ENCODE assay signal across 1 cellular context in the genomic region with DNA sequence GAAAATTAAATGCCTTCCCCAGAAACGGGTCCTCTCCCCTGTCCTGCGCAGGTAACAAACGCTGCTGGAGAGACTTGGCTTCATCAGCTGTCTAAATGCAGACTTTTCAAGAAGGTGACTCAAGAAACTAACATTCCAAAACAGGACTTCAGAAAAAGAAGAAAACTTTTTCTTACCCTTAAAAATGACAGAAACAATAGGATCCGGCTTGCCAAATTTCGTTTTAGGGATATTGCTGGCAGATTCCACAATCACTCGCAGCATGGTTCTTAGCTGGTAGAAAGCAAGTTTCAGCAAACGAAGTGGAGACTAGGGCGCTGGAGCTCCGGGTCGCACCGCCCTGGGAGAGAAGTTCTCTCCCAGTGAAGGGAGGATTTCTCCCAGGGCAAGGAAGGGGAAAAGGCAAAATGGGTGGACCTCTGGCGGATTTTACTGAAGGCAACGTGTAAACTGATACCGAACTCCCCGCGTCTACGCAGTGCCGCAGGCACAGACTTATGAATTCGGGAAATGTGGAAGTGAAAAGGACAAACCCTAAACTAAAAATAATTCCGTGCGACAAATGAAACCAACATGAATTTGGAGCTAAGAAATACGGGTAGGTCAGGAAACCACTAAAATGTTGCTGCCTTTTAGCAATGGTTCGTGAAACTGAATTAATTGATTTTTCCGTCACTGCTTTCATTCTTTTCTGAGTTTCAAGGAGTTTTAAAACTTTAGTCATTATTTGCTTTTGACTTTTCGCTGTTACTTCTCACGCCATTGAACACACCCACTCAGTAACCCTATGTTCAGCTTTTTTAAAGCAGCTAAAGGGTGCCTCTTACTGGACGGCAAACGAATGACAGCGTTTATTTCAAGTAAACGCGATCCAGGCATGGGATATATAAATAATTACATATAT.
TF ChIP-seq lines count a peak whose summit lies in the region.

A gene with protein sequence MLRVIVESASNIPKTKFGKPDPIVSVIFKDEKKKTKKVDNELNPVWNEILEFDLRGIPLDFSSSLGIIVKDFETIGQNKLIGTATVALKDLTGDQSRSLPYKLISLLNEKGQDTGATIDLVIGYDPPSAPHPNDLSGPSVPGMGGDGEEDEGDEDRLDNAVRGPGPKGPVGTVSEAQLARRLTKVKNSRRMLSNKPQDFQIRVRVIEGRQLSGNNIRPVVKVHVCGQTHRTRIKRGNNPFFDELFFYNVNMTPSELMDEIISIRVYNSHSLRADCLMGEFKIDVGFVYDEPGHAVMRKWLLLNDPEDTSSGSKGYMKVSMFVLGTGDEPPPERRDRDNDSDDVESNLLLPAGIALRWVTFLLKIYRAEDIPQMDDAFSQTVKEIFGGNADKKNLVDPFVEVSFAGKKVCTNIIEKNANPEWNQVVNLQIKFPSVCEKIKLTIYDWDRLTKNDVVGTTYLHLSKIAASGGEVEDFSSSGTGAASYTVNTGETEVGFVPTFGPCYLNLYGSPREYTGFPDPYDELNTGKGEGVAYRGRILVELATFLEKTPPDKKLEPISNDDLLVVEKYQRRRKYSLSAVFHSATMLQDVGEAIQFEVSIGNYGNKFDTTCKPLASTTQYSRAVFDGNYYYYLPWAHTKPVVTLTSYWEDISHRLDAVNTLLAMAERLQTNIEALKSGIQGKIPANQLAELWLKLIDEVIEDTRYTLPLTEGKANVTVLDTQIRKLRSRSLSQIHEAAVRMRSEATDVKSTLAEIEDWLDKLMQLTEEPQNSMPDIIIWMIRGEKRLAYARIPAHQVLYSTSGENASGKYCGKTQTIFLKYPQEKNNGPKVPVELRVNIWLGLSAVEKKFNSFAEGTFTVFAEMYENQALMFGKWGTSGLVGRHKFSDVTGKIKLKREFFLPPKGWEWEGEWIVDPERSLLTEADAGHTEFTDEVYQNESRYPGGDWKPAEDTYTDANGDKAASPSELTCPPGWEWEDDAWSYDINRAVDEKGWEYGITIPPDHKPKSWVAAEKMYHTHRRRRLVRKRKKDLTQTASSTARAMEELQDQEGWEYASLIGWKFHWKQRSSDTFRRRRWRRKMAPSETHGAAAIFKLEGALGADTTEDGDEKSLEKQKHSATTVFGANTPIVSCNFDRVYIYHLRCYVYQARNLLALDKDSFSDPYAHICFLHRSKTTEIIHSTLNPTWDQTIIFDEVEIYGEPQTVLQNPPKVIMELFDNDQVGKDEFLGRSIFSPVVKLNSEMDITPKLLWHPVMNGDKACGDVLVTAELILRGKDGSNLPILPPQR (N-terminal part only) (minus strand): TSS at position 404 of the 904 bp plus-strand sequence. CDS start 140 bp downstream, at position 264.

TF ChIP-seq in HEK293, 187 proteins besides CTCF, POLR2A, EP300 and RAD21 (continued from another document and continues in another):
- TF ChIP-seq, protein P1, sequence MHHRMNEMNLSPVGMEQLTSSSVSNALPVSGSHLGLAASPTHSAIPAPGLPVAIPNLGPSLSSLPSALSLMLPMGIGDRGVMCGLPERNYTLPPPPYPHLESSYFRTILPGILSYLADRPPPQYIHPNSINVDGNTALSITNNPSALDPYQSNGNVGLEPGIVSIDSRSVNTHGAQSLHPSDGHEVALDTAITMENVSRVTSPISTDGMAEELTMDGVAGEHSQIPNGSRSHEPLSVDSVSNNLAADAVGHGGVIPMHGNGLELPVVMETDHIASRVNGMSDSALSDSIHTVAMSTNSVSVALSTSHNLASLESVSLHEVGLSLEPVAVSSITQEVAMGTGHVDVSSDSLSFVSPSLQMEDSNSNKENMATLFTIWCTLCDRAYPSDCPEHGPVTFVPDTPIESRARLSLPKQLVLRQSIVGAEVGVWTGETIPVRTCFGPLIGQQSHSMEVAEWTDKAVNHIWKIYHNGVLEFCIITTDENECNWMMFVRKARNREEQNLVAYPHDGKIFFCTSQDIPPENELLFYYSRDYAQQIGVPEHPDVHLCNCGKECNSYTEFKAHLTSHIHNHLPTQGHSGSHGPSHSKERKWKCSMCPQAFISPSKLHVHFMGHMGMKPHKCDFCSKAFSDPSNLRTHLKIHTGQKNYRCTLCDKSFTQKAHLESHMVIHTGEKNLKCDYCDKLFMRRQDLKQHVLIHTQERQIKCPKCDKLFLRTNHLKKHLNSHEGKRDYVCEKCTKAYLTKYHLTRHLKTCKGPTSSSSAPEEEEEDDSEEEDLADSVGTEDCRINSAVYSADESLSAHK (tag by site-specific recombination; IDR thresholded peaks at IDR 0.05) = peak; percentile 67
- TF ChIP-seq SP2 (tag by site-specific recombination; IDR thresholded peaks at IDR 0.05) = 0 out of 2 replicates have a peak, but pooled peaks have one; percentile 10
- peak; percentile 74 for TF ChIP-seq ZBTB17 (tag by site-specific recombination; IDR thresholded peaks at IDR 0.05)
- no peak for TF ChIP-seq ZNF623 (tag by site-specific recombination; IDR thresholded peaks at IDR 0.05)
- peak; percentile 60; the same call in 1 of the 2 replicates for TF ChIP-seq ZBTB20 (tag by site-specific recombination; IDR thresholded peaks at IDR 0.05)
- peak; percentile 62; the same call in 1 of the 2 replicates for TF ChIP-seq TRIM28 (IDR thresholded peaks at IDR 0.05; ENCODE audit: borderline replicate concordance, low read length)
- peak; percentile 46 for TF ChIP-seq ZXDB (tag by site-specific recombination; IDR thresholded peaks at IDR 0.05)
- TF ChIP-seq, protein P2, sequence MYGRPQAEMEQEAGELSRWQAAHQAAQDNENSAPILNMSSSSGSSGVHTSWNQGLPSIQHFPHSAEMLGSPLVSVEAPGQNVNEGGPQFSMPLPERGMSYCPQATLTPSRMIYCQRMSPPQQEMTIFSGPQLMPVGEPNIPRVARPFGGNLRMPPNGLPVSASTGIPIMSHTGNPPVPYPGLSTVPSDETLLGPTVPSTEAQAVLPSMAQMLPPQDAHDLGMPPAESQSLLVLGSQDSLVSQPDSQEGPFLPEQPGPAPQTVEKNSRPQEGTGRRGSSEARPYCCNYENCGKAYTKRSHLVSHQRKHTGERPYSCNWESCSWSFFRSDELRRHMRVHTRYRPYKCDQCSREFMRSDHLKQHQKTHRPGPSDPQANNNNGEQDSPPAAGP (tag by site-specific recombination; IDR thresholded peaks at IDR 0.05) = 0 out of 2 replicates have a peak, but pooled peaks have one; percentile 26
- 0 out of 2 replicates have a peak, but pooled peaks have one; percentile 36 for TF ChIP-seq HOXD13 (CRISPR knock-in tag; IDR thresholded peaks at IDR 0.05; ENCODE audit: borderline replicate concordance)
- peak; percentile 34; the same call in 1 of the 2 replicates for TF ChIP-seq ZNF629 (tag by site-specific recombination; IDR thresholded peaks at IDR 0.05)
- no peak for TF ChIP-seq ZBTB48 (tag by site-specific recombination; IDR thresholded peaks at IDR 0.05)
- 0 out of 2 replicates have a peak, but pooled peaks have one; percentile 26 for TF ChIP-seq ZNF394 (tag by site-specific recombination; IDR thresholded peaks at IDR 0.05; ENCODE audit: borderline replicate concordance)
- 0 out of 2 replicates have a peak, but pooled peaks have one; percentile 24 for TF ChIP-seq ZNF10 (tag by site-specific recombination; IDR thresholded peaks at IDR 0.05)
- peak; percentile 46; the same call in 1 of the 2 replicates for TF ChIP-seq ZNF600 (tag by site-specific recombination; IDR thresholded peaks at IDR 0.05)
- peak; percentile 46; the same call in 1 of the 2 replicates for TF ChIP-seq EGR2 (tag by site-specific recombination; IDR thresholded peaks at IDR 0.05; ENCODE audit: low read depth)
- TF ChIP-seq FEZF1 (tag by site-specific recombination; IDR thresholded peaks at IDR 0.05) = peak; percentile 36
- TF ChIP-seq KLF10 (tag by site-specific recombination; IDR thresholded peaks at IDR 0.05) = peak; percentile 91
- peak; percentile 46 for TF ChIP-seq GLIS1 (tag by site-specific recombination; IDR thresholded peaks at IDR 0.05)
- TF ChIP-seq ZSCAN30 (tag by site-specific recombination; IDR thresholded peaks at IDR 0.05) = peak; percentile 90
- TF ChIP-seq ZIC2 (tag by site-specific recombination; IDR thresholded peaks at IDR 0.05) = no peak
- no peak for TF ChIP-seq ZNF239 (tag by site-specific recombination; IDR thresholded peaks at IDR 0.05)
- TF ChIP-seq KLF7 (tag by site-specific recombination; IDR thresholded peaks at IDR 0.05; ENCODE audit: borderline replicate concordance) = no peak; the same call in 1 of the 2 replicates
- 0 out of 2 replicates have a peak, but pooled peaks have one; percentile 41 for TF ChIP-seq KLF16 (tag by site-specific recombination; IDR thresholded peaks at IDR 0.05)
- peak; percentile 79 for TF ChIP-seq WT1 (tag by site-specific recombination; IDR thresholded peaks at IDR 0.05)
- peak; percentile 69 for TF ChIP-seq ZNF654 (tag by site-specific recombination; IDR thresholded peaks at IDR 0.05; ENCODE audit: low read depth)
- TF ChIP-seq, protein P3, sequence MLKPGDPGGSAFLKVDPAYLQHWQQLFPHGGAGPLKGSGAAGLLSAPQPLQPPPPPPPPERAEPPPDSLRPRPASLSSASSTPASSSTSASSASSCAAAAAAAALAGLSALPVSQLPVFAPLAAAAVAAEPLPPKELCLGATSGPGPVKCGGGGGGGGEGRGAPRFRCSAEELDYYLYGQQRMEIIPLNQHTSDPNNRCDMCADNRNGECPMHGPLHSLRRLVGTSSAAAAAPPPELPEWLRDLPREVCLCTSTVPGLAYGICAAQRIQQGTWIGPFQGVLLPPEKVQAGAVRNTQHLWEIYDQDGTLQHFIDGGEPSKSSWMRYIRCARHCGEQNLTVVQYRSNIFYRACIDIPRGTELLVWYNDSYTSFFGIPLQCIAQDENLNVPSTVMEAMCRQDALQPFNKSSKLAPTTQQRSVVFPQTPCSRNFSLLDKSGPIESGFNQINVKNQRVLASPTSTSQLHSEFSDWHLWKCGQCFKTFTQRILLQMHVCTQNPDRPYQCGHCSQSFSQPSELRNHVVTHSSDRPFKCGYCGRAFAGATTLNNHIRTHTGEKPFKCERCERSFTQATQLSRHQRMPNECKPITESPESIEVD (tag by site-specific recombination; IDR thresholded peaks at IDR 0.05) = peak; percentile 85
- TF ChIP-seq, protein P4, sequence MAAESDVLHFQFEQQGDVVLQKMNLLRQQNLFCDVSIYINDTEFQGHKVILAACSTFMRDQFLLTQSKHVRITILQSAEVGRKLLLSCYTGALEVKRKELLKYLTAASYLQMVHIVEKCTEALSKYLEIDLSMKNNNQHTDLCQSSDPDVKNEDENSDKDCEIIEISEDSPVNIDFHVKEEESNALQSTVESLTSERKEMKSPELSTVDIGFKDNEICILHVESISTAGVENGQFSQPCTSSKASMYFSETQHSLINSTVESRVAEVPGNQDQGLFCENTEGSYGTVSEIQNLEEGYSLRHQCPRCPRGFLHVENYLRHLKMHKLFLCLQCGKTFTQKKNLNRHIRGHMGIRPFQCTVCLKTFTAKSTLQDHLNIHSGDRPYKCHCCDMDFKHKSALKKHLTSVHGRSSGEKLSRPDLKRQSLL (tag by site-specific recombination; IDR thresholded peaks at IDR 0.05) = peak; percentile 44; the same call in 1 of the 2 replicates
- peak; percentile 66; the same call in 1 of the 2 replicates for TF ChIP-seq ZNF501 (tag by site-specific recombination; IDR thresholded peaks at IDR 0.05)
- peak; percentile 77 for TF ChIP-seq ZNF366 (tag by site-specific recombination; conservative IDR thresholded peaks at IDR 0.05)
- TF ChIP-seq, protein P5, sequence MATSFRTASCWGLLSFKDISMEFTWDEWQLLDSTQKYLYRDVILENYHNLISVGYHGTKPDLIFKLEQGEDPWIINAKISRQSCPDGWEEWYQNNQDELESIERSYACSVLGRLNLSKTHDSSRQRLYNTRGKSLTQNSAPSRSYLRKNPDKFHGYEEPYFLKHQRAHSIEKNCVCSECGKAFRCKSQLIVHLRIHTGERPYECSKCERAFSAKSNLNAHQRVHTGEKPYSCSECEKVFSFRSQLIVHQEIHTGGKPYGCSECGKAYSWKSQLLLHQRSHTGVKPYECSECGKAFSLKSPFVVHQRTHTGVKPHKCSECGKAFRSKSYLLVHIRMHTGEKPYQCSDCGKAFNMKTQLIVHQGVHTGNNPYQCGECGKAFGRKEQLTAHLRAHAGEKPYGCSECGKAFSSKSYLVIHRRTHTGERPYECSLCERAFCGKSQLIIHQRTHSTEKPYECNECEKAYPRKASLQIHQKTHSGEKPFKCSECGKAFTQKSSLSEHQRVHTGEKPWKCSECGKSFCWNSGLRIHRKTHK (tag by site-specific recombination; IDR thresholded peaks at IDR 0.05) = no peak
- peak; percentile 79 for TF ChIP-seq ZNF335 (tag by site-specific recombination; conservative IDR thresholded peaks at IDR 0.05)
- TF ChIP-seq, protein P6, sequence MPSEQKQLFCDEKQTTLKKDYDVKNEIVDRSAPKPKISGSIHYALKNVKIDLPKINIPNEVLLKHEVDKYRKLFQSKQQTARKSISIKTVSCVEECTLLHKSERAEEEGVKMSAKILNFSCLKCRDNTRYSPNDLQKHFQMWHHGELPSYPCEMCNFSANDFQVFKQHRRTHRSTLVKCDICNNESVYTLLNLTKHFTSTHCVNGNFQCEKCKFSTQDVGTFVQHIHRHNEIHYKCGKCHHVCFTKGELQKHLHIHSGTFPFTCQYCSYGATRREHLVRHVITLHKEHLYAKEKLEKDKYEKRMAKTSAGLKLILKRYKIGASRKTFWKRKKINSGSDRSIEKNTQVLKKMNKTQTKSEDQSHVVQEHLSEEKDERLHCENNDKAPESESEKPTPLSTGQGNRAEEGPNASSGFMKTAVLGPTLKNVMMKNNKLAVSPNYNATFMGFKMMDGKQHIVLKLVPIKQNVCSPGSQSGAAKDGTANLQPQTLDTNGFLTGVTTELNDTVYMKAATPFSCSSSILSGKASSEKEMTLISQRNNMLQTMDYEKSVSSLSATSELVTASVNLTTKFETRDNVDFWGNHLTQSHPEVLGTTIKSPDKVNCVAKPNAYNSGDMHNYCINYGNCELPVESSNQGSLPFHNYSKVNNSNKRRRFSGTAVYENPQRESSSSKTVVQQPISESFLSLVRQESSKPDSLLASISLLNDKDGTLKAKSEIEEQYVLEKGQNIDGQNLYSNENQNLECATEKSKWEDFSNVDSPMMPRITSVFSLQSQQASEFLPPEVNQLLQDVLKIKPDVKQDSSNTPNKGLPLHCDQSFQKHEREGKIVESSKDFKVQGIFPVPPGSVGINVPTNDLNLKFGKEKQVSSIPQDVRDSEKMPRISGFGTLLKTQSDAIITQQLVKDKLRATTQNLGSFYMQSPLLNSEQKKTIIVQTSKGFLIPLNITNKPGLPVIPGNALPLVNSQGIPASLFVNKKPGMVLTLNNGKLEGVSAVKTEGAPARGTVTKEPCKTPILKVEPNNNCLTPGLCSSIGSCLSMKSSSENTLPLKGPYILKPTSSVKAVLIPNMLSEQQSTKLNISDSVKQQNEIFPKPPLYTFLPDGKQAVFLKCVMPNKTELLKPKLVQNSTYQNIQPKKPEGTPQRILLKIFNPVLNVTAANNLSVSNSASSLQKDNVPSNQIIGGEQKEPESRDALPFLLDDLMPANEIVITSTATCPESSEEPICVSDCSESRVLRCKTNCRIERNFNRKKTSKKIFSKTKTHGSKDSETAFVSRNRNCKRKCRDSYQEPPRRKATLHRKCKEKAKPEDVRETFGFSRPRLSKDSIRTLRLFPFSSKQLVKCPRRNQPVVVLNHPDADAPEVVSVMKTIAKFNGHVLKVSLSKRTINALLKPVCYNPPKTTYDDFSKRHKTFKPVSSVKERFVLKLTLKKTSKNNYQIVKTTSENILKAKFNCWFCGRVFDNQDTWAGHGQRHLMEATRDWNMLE (tag by site-specific recombination; conservative IDR thresholded peaks at IDR 0.05; ENCODE audit: low read depth) = 0 out of 2 replicates have a peak, but pooled peaks have one; percentile 15
- TF ChIP-seq KLF9 (tag by site-specific recombination; IDR thresholded peaks at IDR 0.05; ENCODE audit: low read depth) = peak; percentile 90
- no peak for TF ChIP-seq ZNF121 (tag by site-specific recombination; IDR thresholded peaks at IDR 0.05)
